Comparison of ENCODE assay signal across 20 cellular contexts in genomic region chr13:34967851-34968562, GRCh38. TPM values are rescaled to one million over a fixed set of nuclear protein-coding genes. Genes with fewer than 3 reads are reported as not detected.
A peak's percentile ranks its signal among the peaks of the same experiment; 100 is the strongest.
DNase-seq lines count a peak whose midpoint lies in the region; ATAC-seq and TF ChIP-seq lines count a peak whose summit lies in the region.
"Had no signal": no experiment of that assay in that cellular context is flagged by ENCODE, and none has a peak within 500 bp of the region (broad histone marks: within the 10 kb centered on the region; RNA-seq: fewer than 3 reads in every experiment).

No MANE protein-coding gene starts in this region.

- DNase-seq in HCT116 (ENCODE audit: low read depth, low spot score) (no peak), NCI-H1417 treated with DMSO at 0.1 percent for 48 hours (lab: John Stamatoyannopoulos, UW) (peak; percentile 28), PC-9 (peak in 1 of 2 experiments; percentile 54), kidney epithelial cell (ENCODE audit: low read depth) (peak; percentile 45), SIG-M5 (lab: John Stamatoyannopoulos, UW) (no peak), NK-92 (lab: John Stamatoyannopoulos, UW; ENCODE audit: unreplicated experiment) (no peak)
- DNase-seq in activated naive CD4-positive, alpha-beta T cell treated with anti-CD3 and anti-CD28 coated beads, Interleukin-2, amount 10 ng/mL, durations not matched to agents 7 days and 5 days: no peak
- DNase-seq in effector memory CD8-positive, alpha-beta T cell: no peak
- DNase-seq: activated CD4-positive, CD25-positive, alpha-beta regulatory T cell treated with anti-CD3 and anti-CD28 coated beads, Interleukin-2, amount 50 U/mL, for 72 hours; amniotic stem cell; DMS53; foreskin melanocyte; HFFc6; left ventricle myocardium superior; NCI-H187; Right ventricle myocardium superior; stimulated activated naive CD4-positive, alpha-beta T cell; upper lobe of left lung had no signal

- no peak for TF ChIP-seq RAD21 in HCT116 (IDR thresholded peaks at IDR 0.05; ENCODE audit: low read depth)

- TF ChIP-seq CTCF in HCT116 (IDR thresholded peaks at IDR 0.05 in 2 of 3, conservative IDR thresholded peaks at IDR 0.05 in 1 of 3; ENCODE audit: borderline replicate concordance in 1 of 3, insufficient read depth in 1 of 3, low read depth in 2 of 3, low read length in 2 of 3) (no peak), PC-9 (conservative IDR thresholded peaks at IDR 0.05) (no peak), kidney epithelial cell (IDR thresholded peaks at IDR 0.05; ENCODE audit: insufficient read depth, low read length, poor library complexity, severe bottlenecking) (no peak)

- RAD21 ChIA-PET in HCT116 (lab: Charles Lee; ENCODE audit: low non-redundant PET in 1 of 2, low total read pairs in 2 of 2, uncharacterized antibody in 2 of 2, unreplicated experiment in 2 of 2): no interaction called here

- H3K27ac Mint-ChIP-seq in activated naive CD4-positive, alpha-beta T cell treated with anti-CD3 and anti-CD28 coated beads, Interleukin-2, amount 10 ng/mL, durations not matched to agents 7 days and 5 days: no peak overlapping the region
- H3K27ac Mint-ChIP-seq in effector memory CD8-positive, alpha-beta T cell: no peak overlapping the region
- H3K27ac Mint-ChIP-seq: B cell, HFFc6 had no signal

- BruUV-seq in HCT116 (replicated peaks; lab: Mats Ljungman, UMichigan): no TSS peak
- BruUV-seq in PC-9 (replicated peaks; lab: Mats Ljungman, UMichigan): no TSS peak

- H3K9me2 ChIP-seq in HCT116 (ENCODE audit: insufficient read depth): no peaks in the 10 kb centered on the region
- H3K9me2 ChIP-seq in PC-9 (ENCODE audit: insufficient read depth): no peaks in the 10 kb centered on the region; the same call in 1 of the 2 replicates

- H3K27ac ChIP-seq in HCT116 (ENCODE audit: low read depth, low read length) (no peak overlapping the region), PC-9 (0 out of 2 replicates have a peak overlapping the region, but pooled peaks have one; percentile 24)
- H3K27ac ChIP-seq: upper lobe of left lung had no signal

- H3K36me3 ChIP-seq in HCT116 (ENCODE audit: control insufficient read depth in 1 of 2, insufficient read depth in 2 of 2, low read length in 2 of 2) (no peaks in the 10 kb centered on the region), PC-9 (ENCODE audit: low read depth) (no peaks in the 10 kb centered on the region), kidney epithelial cell (ENCODE audit: control insufficient read depth, insufficient read depth, low read length) (no peaks in the 10 kb centered on the region)
- H3K36me3 ChIP-seq: upper lobe of left lung had no signal

- no peaks in the 10 kb centered on the region for H3K4me1 Mint-ChIP-seq in activated naive CD4-positive, alpha-beta T cell treated with anti-CD3 and anti-CD28 coated beads, Interleukin-2, amount 10 ng/mL, durations not matched to agents 7 days and 5 days
- no peaks in the 10 kb centered on the region for H3K4me1 Mint-ChIP-seq in effector memory CD8-positive, alpha-beta T cell (ENCODE audit: low read depth in 2 of 2)
- H3K4me1 Mint-ChIP-seq: B cell had no signal

- no peak overlapping the region for H3K4me3 ChIP-seq in HCT116 (replicated peaks in 1 of 2; ENCODE audit: low read depth in 1 of 2, low read length in 2 of 2)
- H3K4me3 ChIP-seq in PC-9: no peak overlapping the region
- no peak overlapping the region for H3K4me3 ChIP-seq in kidney epithelial cell (ENCODE audit: low read depth, low read length)
- H3K4me3 ChIP-seq: K562, upper lobe of left lung had no signal

- 0 out of 2 replicates have a peak, but pooled peaks cover 3% of the 10 kb centered on the region for H3K79me2 ChIP-seq in HCT116 (ENCODE audit: insufficient read depth, low read length)
- no peaks in the 10 kb centered on the region for H3K79me2 ChIP-seq in PC-9 (ENCODE audit: low read depth)

- POLR2A ChIA-PET in HCT116 (lab: Charles Lee) (no interaction called here), PC-9 (lab: Charles Lee; ENCODE audit: unreplicated experiment) (no interaction called here)

- peaks cover 7% of the 10 kb centered on the region for H3K9me3 Mint-ChIP-seq in activated naive CD4-positive, alpha-beta T cell treated with anti-CD3 and anti-CD28 coated beads, Interleukin-2, amount 10 ng/mL, durations not matched to agents 7 days and 5 days
- H3K9me3 Mint-ChIP-seq in effector memory CD8-positive, alpha-beta T cell: peaks cover 7% of the 10 kb centered on the region in 2 donors

- no peaks in the 10 kb centered on the region for H3F3A ChIP-seq in PC-9 (ENCODE audit: insufficient read depth, low read depth)

- H3K4me2 ChIP-seq in HCT116 (ENCODE audit: low read length) (peak overlapping the region; percentile 17; the same call in 1 of the 2 replicates), PC-9 (no peak overlapping the region)

- no peaks in the 10 kb centered on the region for H3K27me3 Mint-ChIP-seq in activated naive CD4-positive, alpha-beta T cell treated with anti-CD3 and anti-CD28 coated beads, Interleukin-2, amount 10 ng/mL, durations not matched to agents 7 days and 5 days
- H3K27me3 Mint-ChIP-seq in effector memory CD8-positive, alpha-beta T cell: no peaks in the 10 kb centered on the region
- H3K27me3 Mint-ChIP-seq: B cell had no signal

- intact Hi-C loops in HCT116 (cut with micrococcal nuclease) (no loop called here), PC-9 (cut with micrococcal nuclease; ENCODE audit: unreplicated experiment) (no loop called here)

- CTCF ChIA-PET in HCT116 (lab: Charles Lee): no interaction called here
- CTCF ChIA-PET in PC-9 (lab: Charles Lee): no interaction called here
- CTCF ChIA-PET in activated naive CD4-positive, alpha-beta T cell treated with anti-CD3 and anti-CD28 coated beads, Interleukin-2, amount 10 ng/mL, durations not matched to agents 7 days and 5 days (lab: Charles Lee): no interaction called here

- H3K9ac ChIP-seq in HCT116 (ENCODE audit: low read length): no peak overlapping the region

- TF ChIP-seq POLR2A in HCT116 (IDR thresholded peaks at IDR 0.05; ENCODE audit: borderline replicate concordance, extremely low read depth, insufficient read depth, insufficient read length): no peak

- no peak for ATAC-seq in HCT116
- no peak for ATAC-seq in effector memory CD8-positive, alpha-beta T cell (replicated peaks)
- ATAC-seq: K562, left ventricle myocardium superior had no signal

- H3K4me3 Mint-ChIP-seq in activated naive CD4-positive, alpha-beta T cell treated with anti-CD3 and anti-CD28 coated beads, Interleukin-2, amount 10 ng/mL, durations not matched to agents 7 days and 5 days: no peak overlapping the region
- no peak overlapping the region for H3K4me3 Mint-ChIP-seq in effector memory CD8-positive, alpha-beta T cell
- H3K4me3 Mint-ChIP-seq: B cell, HFFc6 had no signal

- H3K27me3 ChIP-seq in HCT116 (ENCODE audit: insufficient read depth, low read length) (no peaks in the 10 kb centered on the region), PC-9 (ENCODE audit: insufficient read depth, low read depth) (no peaks in the 10 kb centered on the region), kidney epithelial cell (ENCODE audit: control insufficient read depth, insufficient read depth, low read length) (no peaks in the 10 kb centered on the region)
- H3K27me3 ChIP-seq: upper lobe of left lung had no signal

- peaks cover 0 to 10% of the 10 kb centered on the region in 2 experiments; a peak in 2 of 4 replicates for H3K4me1 ChIP-seq in HCT116 (ENCODE audit: control insufficient read depth in 1 of 2, insufficient read depth in 2 of 2, low read length in 2 of 2)
- H3K4me1 ChIP-seq in PC-9 (replicated peaks; ENCODE audit: insufficient read depth): peaks cover 13% of the 10 kb centered on the region
- H3K4me1 ChIP-seq: upper lobe of left lung had no signal

- no peak overlapping the region for H2AFZ ChIP-seq in HCT116 (ENCODE audit: low read depth, low read length, poor library complexity, severe bottlenecking)
- H2AFZ ChIP-seq in PC-9: no peak overlapping the region

- no peaks in the 10 kb centered on the region for H3K36me3 Mint-ChIP-seq in activated naive CD4-positive, alpha-beta T cell treated with anti-CD3 and anti-CD28 coated beads, Interleukin-2, amount 10 ng/mL, durations not matched to agents 7 days and 5 days
- peaks cover 2% of the 10 kb centered on the region for H3K36me3 Mint-ChIP-seq in effector memory CD8-positive, alpha-beta T cell (ENCODE audit: insufficient read depth)

- H4K20me1 ChIP-seq in HCT116 (ENCODE audit: insufficient read depth) (no peaks in the 10 kb centered on the region), PC-9 (ENCODE audit: insufficient read depth) (no peaks in the 10 kb centered on the region)

- no peaks in the 10 kb centered on the region for H3K9me3 ChIP-seq in HCT116 (ENCODE audit: control insufficient read depth in 1 of 2, insufficient read depth in 1 of 2, low read depth in 1 of 2, low read length in 2 of 2)
- no peaks in the 10 kb centered on the region for H3K9me3 ChIP-seq in PC-9 (ENCODE audit: insufficient read depth, low read depth)

TF ChIP-seq in HCT116, 20 proteins besides CTCF, POLR2A, EP300 and RAD21 (continues in another document):
- TF ChIP-seq ZFX (IDR thresholded peaks at IDR 0.05) (no peak), ZNF274 (IDR thresholded peaks at IDR 0.05; ENCODE audit: low read depth, low read length) (no peak), MAX (IDR thresholded peaks at IDR 0.05) (no peak), SIN3A (IDR thresholded peaks at IDR 0.05; ENCODE audit: low read depth) (no peak), SP1 (IDR thresholded peaks at IDR 0.05; ENCODE audit: low read depth) (no peak), FOSL1 (IDR thresholded peaks at IDR 0.05; ENCODE audit: low read depth) (no peak)

RNA-seq across cellular contexts. Expression of gene NBEA, which starts 25.9 kb away (rescaled TPM):
- 4.1 TPM for total RNA-seq in HCT116 (2021; ENCODE audit: unreplicated experiment)
- 1.2 and 1.4 TPM in 2 replicates for polyA plus RNA-seq in HCT116 (2012)
- total RNA-seq in PC-9 (2021): 4.0 and 4.5 TPM in 2 replicates
- total RNA-seq in kidney epithelial cell: 5.3 and 6.1 TPM in 2 replicates

Comparison
In these comparisons a context has a peak if more than half of its experiments do, and no peak if none do; other contexts are left out.
1. DNase-seq: peak in NCI-H1417 treated with DMSO at 0.1 percent for 48 hours (single experiment) and kidney epithelial cell (single experiment); none in HCT116 (single experiment), activated naive CD4-positive, alpha-beta T cell treated with anti-CD3 and anti-CD28 coated beads, Interleukin-2, amount 10 ng/mL, durations not matched to agents 7 days and 5 days (single experiment), SIG-M5 (single experiment), effector memory CD8-positive, alpha-beta T cell (0 of 3) and NK-92 (single experiment).